19 cellular contexts compared by ENCODE assay signal in genomic region chr2:150110548-150110947, GRCh38.
"Had no signal": no experiment of that assay in that cellular context is flagged by ENCODE, and none has a peak within 500 bp of the region (broad histone marks: within the 10 kb centered on the region; RNA-seq: fewer than 3 reads in every experiment).

No MANE protein-coding gene starts in this region.

- DNase-seq: activated CD4-positive, alpha-beta T cell treated with anti-CD3 and anti-CD28 coated beads, Interleukin-2, amount 50 U/mL, for 4 hours; activated CD4-positive, CD25-positive, alpha-beta regulatory T cell treated with anti-CD3 and anti-CD28 coated beads, Interleukin-2, amount 50 U/mL, for 72 hours; activated CD8-positive, alpha-beta memory T cell treated with anti-CD3 and anti-CD28 coated beads, Interleukin-2, amount 10 ng/mL, durations not matched to agents 7 days and 5 days; activated naive CD4-positive, alpha-beta T cell treated with anti-CD3 and anti-CD28 coated beads, Interleukin-2, amount 10 ng/mL, durations not matched to agents 7 days and 5 days; activated T-cell treated with anti-CD3 and anti-CD28 coated beads, Interleukin-2, amount 50 U/mL, for 1 hour; immature natural killer cell; nephron progenitor cell; occipital lobe; stimulated activated CD4-positive, alpha-beta T cell treated with anti-CD3 and anti-CD28 coated beads, Interleukin-15, amount 100 ng/mL, for 24 hours; stimulated activated CD4-positive, alpha-beta T cell treated with anti-CD3 and anti-CD28 coated beads, Interleukin-4, amount 100 ng/mL, for 1 hour; stimulated activated naive B cell treated with anti-CD40 and anti-IgM and Interleukin-4, amounts not matched to agents 10 μg/mL and 1 μg/mL and 100 μg/mL, for 72 hours had no signal

- H3K27me3 ChIP-seq: esophagus muscularis mucosa, heart left ventricle, right atrium auricular region, tibial artery had no signal

- H3K4me1 ChIP-seq: esophagus muscularis mucosa, right atrium auricular region, tibial artery had no signal

- H3K27ac ChIP-seq: esophagus muscularis mucosa, heart left ventricle, right atrium auricular region, skin epidermis, tibial artery had no signal

- FAIRE-seq: frontal cortex, urothelium cell line had no signal

- ATAC-seq: activated CD8-positive, alpha-beta memory T cell treated with anti-CD3 and anti-CD28 coated beads, Interleukin-2, amount 10 ng/mL, durations not matched to agents 7 days and 5 days; stimulated activated naive B cell treated with anti-CD40 and anti-IgM and Interleukin-4, amounts not matched to agents 10 μg/mL and 1 μg/mL and 100 μg/mL, for 72 hours had no signal

- H3K36me3 ChIP-seq: esophagus muscularis mucosa, heart left ventricle, right atrium auricular region, tibial artery had no signal

- H3K4me3 ChIP-seq: coronary artery, esophagus muscularis mucosa, heart left ventricle, right atrium auricular region, skin epidermis, tibial artery had no signal
